Comparison of ENCODE assay signal across 8 cellular contexts in the genomic region with DNA sequence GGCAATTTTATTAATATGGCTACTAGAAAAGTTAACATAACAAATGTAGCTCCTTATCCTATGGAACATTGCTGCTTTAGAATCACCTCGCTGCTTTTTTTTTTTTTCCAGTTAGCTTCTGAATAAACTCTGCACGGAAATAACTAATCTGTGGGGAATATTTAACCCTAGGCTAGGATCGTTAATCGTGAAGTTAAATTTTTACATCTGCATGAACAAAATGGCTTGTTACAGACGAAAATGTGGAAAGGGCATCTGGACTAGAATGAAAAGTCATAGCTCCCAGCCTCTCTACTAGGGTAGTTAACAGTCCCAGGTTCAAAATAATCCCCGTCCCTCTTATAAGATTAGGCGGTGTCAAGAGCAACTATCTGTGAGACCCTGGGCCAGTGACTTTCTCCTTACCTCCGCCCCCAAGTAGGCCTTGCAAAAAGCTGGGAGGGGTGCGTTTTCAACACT. TPM values are rescaled to one million over a fixed set of nuclear protein-coding genes. Genes with fewer than 3 reads are reported as not detected.
DNase-seq lines count a peak whose midpoint lies in the region; ATAC-seq and TF ChIP-seq lines count a peak whose summit lies in the region.

No MANE protein-coding gene starts in this region.

- CTCF ChIA-PET in A673 (lab: Charles Lee), result interaction anchor here (0.6 to 1.2 kb wide), 2 partner anchors 41 to 97 kb away, joined by 3 read pairs; no protein-coding TSS in a partner anchor
- CTCF ChIA-PET in activated CD4-positive, alpha-beta memory T cell treated with anti-CD3 and anti-CD28 coated beads for 36 hours (lab: Charles Lee), result interaction anchor here (0.6 to 4.5 kb wide), 13 partner anchors 10 to 306 kb away, joined by 3 to 16 read pairs (median 3); no protein-coding TSS in a partner anchor

- H3K36me3 Mint-ChIP-seq in activated CD4-positive, alpha-beta memory T cell treated with anti-CD3 and anti-CD28 coated beads for 36 hours, result no peaks in the 10 kb centered on the region

- H3K4me2 ChIP-seq in GM23248 (ENCODE audit: unreplicated experiment), result peak overlapping the region; percentile 85

- H3K27me3 ChIP-seq in A673 (replicated peaks; ENCODE audit: insufficient read depth, low read depth, low read length, poor library complexity), result no peaks in the 10 kb centered on the region
- H3K27me3 ChIP-seq in GM23248 (replicated peaks; ENCODE audit: insufficient read depth), result no peaks in the 10 kb centered on the region

- no peaks in the 10 kb centered on the region for H3K79me2 ChIP-seq in GM23248 (ENCODE audit: insufficient read depth)

- intact Hi-C loops in A673 (cut with micrococcal nuclease; ENCODE audit: unreplicated experiment), result loop anchor here (5.0 kb wide), 1 partner anchor 97 kb away; no protein-coding TSS in a partner anchor
- intact Hi-C loops in activated CD4-positive, alpha-beta memory T cell treated with anti-CD3 and anti-CD28 coated beads for 36 hours (cut with micrococcal nuclease), result loop anchor here (1.0 to 2.0 kb wide), 2 partner anchors 74 to 97 kb away; a partner anchor contains a TSS

- H3K9ac ChIP-seq in GM23248, result peak overlapping the region; percentile 80

- 12% methylated on average over 9 of the region's 9 CpGs for whole genome bisulfite sequencing in GM23248 (ENCODE audit: low coverage in 1 of 2, low lambda C conversion rate in 2 of 2, missing lambda C conversion rate in 2 of 2), 2 experiments

- H3K4me1 ChIP-seq in A673 (ENCODE audit: insufficient read depth, low read length, poor library complexity, severe bottlenecking) (peaks cover 10% of the 10 kb centered on the region), GM23248 (ENCODE audit: insufficient read depth) (peaks cover 19% of the 10 kb centered on the region)

- no peaks in the 10 kb centered on the region for H3K9me2 ChIP-seq in GM23248 (ENCODE audit: insufficient read depth)

- POLR2A ChIA-PET in A673 (lab: Charles Lee; ENCODE audit: low non-redundant PET), result interaction anchor here (0.6 to 0.9 kb wide), 2 partner anchors 319 to 591 kb away, joined by 4 to 11 read pairs; no protein-coding TSS in a partner anchor
- POLR2A ChIA-PET in activated CD4-positive, alpha-beta memory T cell treated with anti-CD3 and anti-CD28 coated beads for 36 hours (lab: Charles Lee), result interaction anchor here (0.6 to 1.7 kb wide), 8 partner anchors 10 to 682 kb away, joined by 3 to 18 read pairs (median 3); a partner anchor contains a TSS

- H4K20me1 ChIP-seq in GM23248 (ENCODE audit: insufficient read depth), result no peaks in the 10 kb centered on the region

- H3K27me3 Mint-ChIP-seq in activated CD4-positive, alpha-beta memory T cell treated with anti-CD3 and anti-CD28 coated beads for 36 hours, result no peaks in the 10 kb centered on the region

- BruUV-seq in A673 (replicated peaks; lab: Mats Ljungman, UMichigan), result no TSS peak

- peak overlapping the region; percentile 96 for H2AFZ ChIP-seq in GM23248

- no peak for TF ChIP-seq CTCF in A673 (conservative IDR thresholded peaks at IDR 0.05; ENCODE audit: low read depth, low read length)

- in situ Hi-C loops in GM23248 (cut with MboI), result no loop called here

- peak overlapping the region; percentile 82 for H3K4me3 ChIP-seq in A673 (ENCODE audit: low read depth, low read length, poor library complexity, severe bottlenecking)
- H3K4me3 ChIP-seq in GM23248, result peak overlapping the region; percentile 78
- peak overlapping the region; percentile 71 for H3K4me3 ChIP-seq in iPS-18c (ENCODE audit: insufficient read depth, low read depth, low read length)

- H3F3A ChIP-seq in GM23248 (ENCODE audit: insufficient read depth), result peaks cover 7% of the 10 kb centered on the region

- H3K9me3 Mint-ChIP-seq in activated CD4-positive, alpha-beta memory T cell treated with anti-CD3 and anti-CD28 coated beads for 36 hours, result no peaks in the 10 kb centered on the region

- ATAC-seq in stimulated activated naive CD8-positive, alpha-beta T cell treated with anti-CD3 and anti-CD28 coated beads, Interleukin-15, Interleukin-2, amounts not matched to agents 100 U/mL and 50 U/mL, for 24 hours, result peak; percentile 36

- peaks cover 24% of the 10 kb centered on the region for H3K4me1 Mint-ChIP-seq in activated CD4-positive, alpha-beta memory T cell treated with anti-CD3 and anti-CD28 coated beads for 36 hours (ENCODE audit: low read depth)

- H3K27ac Mint-ChIP-seq in activated CD4-positive, alpha-beta memory T cell treated with anti-CD3 and anti-CD28 coated beads for 36 hours, result no peak overlapping the region

- H3K4me3 Mint-ChIP-seq in activated CD4-positive, alpha-beta memory T cell treated with anti-CD3 and anti-CD28 coated beads for 36 hours, result peak overlapping the region; percentile 76

- H3K9me3 ChIP-seq in A673 (ENCODE audit: low read depth, low read length, poor library complexity, severe bottlenecking) (no peaks in the 10 kb centered on the region), GM23248 (ENCODE audit: low read depth) (no peaks in the 10 kb centered on the region), iPS-18c (ENCODE audit: control insufficient read depth, insufficient read depth, low read length) (no peaks in the 10 kb centered on the region)

- no peaks in the 10 kb centered on the region for H3K36me3 ChIP-seq in A673 (ENCODE audit: insufficient read depth, low read length, poor library complexity, severe bottlenecking)
- no peaks in the 10 kb centered on the region for H3K36me3 ChIP-seq in GM23248 (ENCODE audit: low read depth)

- H3K27ac ChIP-seq in A673 (ENCODE audit: low read depth, low read length, poor library complexity, severe bottlenecking), result peak overlapping the region; percentile 75
- no peak overlapping the region for H3K27ac ChIP-seq in GM23248

- DNase-seq in A673 (ENCODE audit: low spot score), result no peak
- DNase-seq in GM23248, result no peak
- no peak for DNase-seq in activated CD4-positive, alpha-beta memory T cell treated with anti-CD3 and anti-CD28 coated beads for 36 hours
- no peak for DNase-seq in stimulated activated naive CD8-positive, alpha-beta T cell treated with anti-CD3 and anti-CD28 coated beads, Interleukin-15, Interleukin-2, amounts not matched to agents 100 U/mL and 50 U/mL, for 24 hours
- no peak for DNase-seq in stimulated activated CD4-positive, alpha-beta T cell treated with anti-CD3 and anti-CD28 coated beads, Interleukin-2, amount 100 ng/mL, for 24 hours
- no peak for DNase-seq in A172 (ENCODE audit: low spot score)
- no peak for DNase-seq in dedifferentiated amniotic fluid mesenchymal stem cell (ENCODE audit: extremely low spot score)

RNA-seq across cellular contexts. Expression of a gene that starts 0.5 kb away (rescaled TPM):
- 3.0 and 3.8 TPM in 2 replicates for total RNA-seq in A673 (2021)
- total RNA-seq in GM23248 (2014; rRNA removed; shearing (Covaris generic)), result 1.9 and 3.0 TPM in 2 replicates
- polyA plus RNA-seq in GM23248 (2016; fragmentation: Nextera tagmentation; extraction: Ambion mirVana), result 1.7 and 2.4 TPM in 2 replicates
- total RNA-seq in activated CD4-positive, alpha-beta memory T cell treated with anti-CD3 and anti-CD28 coated beads for 36 hours, result 1 to 10 TPM; 2.8 to 3.6 TPM
- total RNA-seq in A172 (2014; rRNA removed; shearing (Covaris generic)), result 5.7 and 5.9 TPM in 2 replicates
